In the genomic region with DNA sequence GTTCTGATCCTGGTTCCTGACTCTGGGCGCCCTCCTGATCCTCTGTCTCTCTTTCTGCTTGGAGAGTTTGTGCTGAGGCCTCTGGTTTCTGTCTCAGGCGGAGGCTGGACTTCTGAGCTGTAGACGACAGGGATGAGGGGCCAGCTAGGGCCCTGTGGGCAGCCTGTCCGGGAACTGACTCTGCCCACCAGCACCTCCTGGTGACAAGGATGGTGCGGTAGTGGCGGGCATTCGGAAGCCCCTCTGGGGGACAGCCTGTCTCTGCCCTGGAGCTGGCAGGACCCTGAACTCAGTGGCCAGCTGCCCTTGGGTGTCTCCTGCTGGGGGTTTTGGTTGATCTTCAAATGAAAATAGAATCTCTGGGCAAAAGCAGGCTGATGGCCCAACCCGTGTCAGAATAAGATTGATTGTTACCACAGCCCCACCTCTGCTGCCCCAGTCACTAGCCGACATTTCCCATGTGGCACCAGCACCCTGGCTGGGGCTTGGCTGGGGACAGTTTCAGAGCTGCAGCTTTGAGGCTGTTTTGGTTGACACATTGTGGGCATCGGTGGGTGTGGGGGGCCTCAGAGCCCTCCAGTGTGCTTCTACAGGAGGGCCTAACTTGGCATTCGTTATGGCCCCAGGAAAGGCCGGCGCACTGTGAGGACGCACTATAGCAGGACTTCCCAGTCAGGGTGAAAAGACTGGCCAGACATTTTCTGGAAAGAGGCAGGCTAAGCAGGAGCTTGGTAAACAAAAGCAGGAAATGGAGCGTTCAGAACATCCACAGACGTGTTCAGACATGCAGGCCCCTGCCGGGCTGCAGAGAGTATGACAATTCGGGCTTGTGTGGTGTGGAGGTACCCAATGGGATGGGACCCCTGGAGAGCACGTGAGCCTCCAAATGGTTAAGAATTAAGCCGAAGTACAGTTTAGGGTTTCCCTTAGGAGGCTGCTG, we compare ENCODE assay signal across 10 cellular contexts. TPM values are rescaled to one million over a fixed set of nuclear protein-coding genes. Genes with fewer than 3 reads are reported as not detected.
A peak's percentile ranks its signal among the peaks of the same experiment; 100 is the strongest.
DNase-seq lines count a peak whose midpoint lies in the region; ATAC-seq, FAIRE-seq and TF ChIP-seq lines count a peak whose summit lies in the region.
"Had no signal": no experiment of that assay in that cellular context is flagged by ENCODE, and none has a peak within 500 bp of the region (broad histone marks: within the 10 kb centered on the region; RNA-seq: fewer than 3 reads in every experiment).

No MANE protein-coding gene starts in this region.

- no peaks in the 10 kb centered on the region for H3K79me2 ChIP-seq in HepG2 (ENCODE audit: insufficient read depth, low read length)

- intact Hi-C loops in HepG2 (cut with micrococcal nuclease; ENCODE audit: unreplicated experiment): no loop called here

- H3K9ac ChIP-seq in HepG2 (ENCODE audit: insufficient read depth, low read depth, low read length): no peak overlapping the region

- H3K27ac ChIP-seq in HepG2 (ENCODE audit: extremely low read length, insufficient read depth, low read length): no peak overlapping the region

- H3K36me3 Mint-ChIP-seq in WTC11 (no peaks in the 10 kb centered on the region), T-cell (no peaks in the 10 kb centered on the region)

- H2AFZ ChIP-seq in HepG2 (ENCODE audit: low read length): no peak overlapping the region

- POLR2A ChIA-PET in BJ (lab: Charles Lee) (no interaction called here), WTC11 (lab: Charles Lee) (no interaction called here), HepG2 (lab: Yijun Ruan, JAX) (no interaction called here), T-cell (lab: Charles Lee) (no interaction called here)

- DNase-seq in BJ (ENCODE audit: low read depth): no peak
- DNase-seq in NCI-H1105 (lab: John Stamatoyannopoulos, UW): peak; percentile 45
- no peak for DNase-seq in WTC11 (ENCODE audit: low spot score)
- DNase-seq in HepG2 (ENCODE audit: low spot score): peak; percentile 36
- DNase-seq in T-cell: no peak
- DNase-seq in AML-193 (lab: John Stamatoyannopoulos, UW): no peak
- DNase-seq in stimulated activated CD4-positive, alpha-beta T cell treated with anti-CD3 and anti-CD28 coated beads, Interleukin-4, amount 100 ng/mL, for 24 hours: no peak
- DNase-seq: activated CD4-positive, CD25-positive, alpha-beta regulatory T cell; GF-D8 had no signal

- no peaks in the 10 kb centered on the region for H3K36me3 ChIP-seq in BJ (ENCODE audit: control insufficient read depth, insufficient read depth, low read length)
- H3K36me3 ChIP-seq in HepG2 (replicated peaks in 1 of 2; ENCODE audit: control insufficient read depth in 1 of 2, insufficient read depth in 2 of 2, low read length in 2 of 2): no peaks in the 10 kb centered on the region

- H3K4me2 ChIP-seq in HepG2 (ENCODE audit: low read depth, low read length): no peak overlapping the region

- ATAC-seq in WTC11 (peak; percentile 51), HepG2 (peak; percentile 62), T-cell (replicated peaks in 1 of 4) (no peak), HG03159 (IDR thresholded peaks at IDR 0.05; ENCODE audit: unreplicated experiment) (no peak)

- in situ Hi-C loops in HepG2 (cut with HindIII; ENCODE audit: extremely low pct_ligation_motif_present, low pct_unique_long_range_greater_than_20kb): no loop called here

- H3K27me3 ChIP-seq in BJ (ENCODE audit: control insufficient read depth, insufficient read depth, low read length) (no peaks in the 10 kb centered on the region), HepG2 (ENCODE audit: control insufficient read depth in 1 of 2, insufficient read depth in 2 of 2, low read length in 2 of 2) (no peaks in the 10 kb centered on the region; a peak in 1 of 5 replicates)

- CTCF ChIA-PET in BJ (lab: Yijun Ruan, JAX): interaction anchor here (0.6 to 3.7 kb wide), 8 partner anchors 9 to 690 kb away, joined by 3 to 22 read pairs (median 4); no protein-coding TSS in a partner anchor
- CTCF ChIA-PET in WTC11 (lab: Charles Lee): interaction anchor here (0.6 to 4.7 kb wide), 14 partner anchors 11 to 103 kb away, joined by 3 to 25 read pairs (median 4); partner anchors contain the start of gene KRT80
- CTCF ChIA-PET in HepG2 (lab: Yijun Ruan, JAX; ENCODE audit: low intra/inter-chr PET ratio, low total read pairs): no interaction called here
- CTCF ChIA-PET in T-cell (lab: Charles Lee): no interaction called here

- no TSS peak for BruUV-seq in HepG2 (replicated peaks; lab: Mats Ljungman, UMichigan)

- WGBS in HepG2 (ENCODE audit: low lambda C conversion rate): 69% methylated on average over 12 of the region's 20 CpGs

- no peak for TF ChIP-seq POLR2A in HepG2 (IDR thresholded peaks at IDR 0.05; ENCODE audit: insufficient read depth in 1 of 2, low read depth in 2 of 2, low read length in 2 of 2)

- no peaks in the 10 kb centered on the region for H3K9me3 ChIP-seq in HepG2 (ENCODE audit: low read length)

- H3K27ac Mint-ChIP-seq in WTC11: no peak overlapping the region; the same call in 1 of the 2 replicates
- H3K27ac Mint-ChIP-seq in T-cell: no peak overlapping the region

- FAIRE-seq in HepG2 (lab: Jason Lieb, UNC): no peak

- no peak for TF ChIP-seq RAD21 in HepG2 (CRISPR knock-in tag; IDR thresholded peaks at IDR 0.05)

- H3K4me3 ChIP-seq in BJ (ENCODE audit: low read depth, low read length) (no peak overlapping the region), HepG2 (replicated peaks in 1 of 3; ENCODE audit: insufficient read depth in 1 of 3, low read depth in 2 of 3, low read length in 3 of 3) (no peak overlapping the region)

- no peak for TF ChIP-seq EP300 in HepG2 (IDR thresholded peaks at IDR 0.05; ENCODE audit: low read depth in 2 of 2, low read length in 2 of 2)
- TF ChIP-seq EP300 in HepG2 (CRISPR knock-in tag; IDR thresholded peaks at IDR 0.05; ENCODE audit: borderline replicate concordance): no peak

- TF ChIP-seq CTCF in BJ (IDR thresholded peaks at IDR 0.05; ENCODE audit: insufficient read depth, low read depth, low read length) (0 out of 2 replicates have a peak, but pooled peaks have one; percentile 10), WTC11 (IDR thresholded peaks at IDR 0.05) (no peak), HepG2 (CRISPR knock-in tag; IDR thresholded peaks at IDR 0.05) (no peak)

- no peaks in the 10 kb centered on the region; the same call in 1 of the 2 replicates for H3K27me3 Mint-ChIP-seq in WTC11 (ENCODE audit: low read depth)
- no peaks in the 10 kb centered on the region for H3K27me3 Mint-ChIP-seq in T-cell

- H3K4me3 Mint-ChIP-seq in WTC11: no peak overlapping the region
- H3K4me3 Mint-ChIP-seq in T-cell: no peak overlapping the region

- H3K4me1 ChIP-seq in HepG2 (ENCODE audit: insufficient read depth, low read length): peaks cover 18% of the 10 kb centered on the region

- H3K4me1 Mint-ChIP-seq in WTC11 (peaks cover 9% of the 10 kb centered on the region), T-cell (no peaks in the 10 kb centered on the region)

- no peaks in the 10 kb centered on the region for H3K9me3 Mint-ChIP-seq in WTC11
- no peaks in the 10 kb centered on the region for H3K9me3 Mint-ChIP-seq in T-cell

- no peaks in the 10 kb centered on the region for H4K20me1 ChIP-seq in HepG2 (ENCODE audit: insufficient read depth, low read length)

RNA-seq across cellular contexts. Expression of gene KRT80, which starts 16.1 kb away (rescaled TPM):
- polyA plus RNA-seq in BJ (2011; rRNA removed) (4.2 and 5.9 TPM in 2 replicates), HepG2 (2011; rRNA removed) (0.53 and 0.76 TPM in 2 replicates)
- 3.1 and 4.0 TPM in 2 replicates for polyA minus RNA-seq in BJ (2011; rRNA and poly(A)+ RNA removed)
- total RNA-seq in WTC11 (2021) (0.09 to 0.11 TPM (median 0.11 TPM) in 3 replicates), HepG2 (2016; rRNA removed; fragmentation: Illumina TruSeq; extraction: Trizol) (0.27 and 0.58 TPM in 2 replicates), T-cell (under 1 TPM in 2 of 5 donors, not detected in 3; 0.09 to 0.12 TPM)
- total RNA-seq in HepG2 (2016; cell fraction: cytosol; rRNA removed; fragmentation: Illumina TruSeq; extraction: Trizol; ENCODE audit: low read depth): 0.10 TPM in 1 of 2 replicates, not detected in the other
- 0.37 and 0.39 TPM in 2 replicates for total RNA-seq in HepG2 (2016; cell fraction: insoluble cytoplasmic fraction; rRNA removed; fragmentation: Illumina TruSeq; extraction: Trizol)
- total RNA-seq in HepG2 (2016; cell fraction: membrane; rRNA removed; fragmentation: Illumina TruSeq; extraction: Trizol): 0.34 and 0.38 TPM in 2 replicates
- total RNA-seq in HepG2 (2016; cell fraction: nucleus; rRNA removed; fragmentation: Illumina TruSeq; extraction: Trizol): 0.41 and 0.53 TPM in 2 replicates
- polyA plus RNA-seq in HepG2 (2011; cell fraction: cytosol; rRNA removed): 0.43 and 0.69 TPM in 2 replicates
- polyA plus RNA-seq in HepG2 (2011; cell fraction: nucleus; rRNA removed): 0.71 and 0.74 TPM in 2 replicates
- polyA plus RNA-seq in HepG2 (2012): 0.08 and 0.25 TPM in 2 replicates
- 0.09 and 0.11 TPM in 2 replicates for polyA plus RNA-seq in HepG2 (2016; cell fraction: cytosol; fragmentation: Illumina TruSeq; extraction: Trizol; ENCODE audit: low read depth)
- 0.62 and 0.85 TPM in 2 replicates for polyA plus RNA-seq in HepG2 (2016; cell fraction: insoluble cytoplasmic fraction; fragmentation: Illumina TruSeq; extraction: Trizol; ENCODE audit: low read depth)
- 0.37 and 0.48 TPM in 2 replicates for polyA plus RNA-seq in HepG2 (2016; cell fraction: membrane; fragmentation: Illumina TruSeq; extraction: Trizol; ENCODE audit: low read depth)
- polyA plus RNA-seq in HepG2 (2016; cell fraction: nucleus; fragmentation: Illumina TruSeq; extraction: Trizol; ENCODE audit: insufficient read depth, low read depth): 0.92 and 1.2 TPM in 2 replicates
- polyA minus RNA-seq in HepG2 (2011; rRNA and poly(A)+ RNA removed; ENCODE audit: low replicate concordance): 1.4 and 134 TPM in 2 replicates
- 0.70 and 1.1 TPM in 2 replicates for polyA minus RNA-seq in HepG2 (2011; cell fraction: cytosol; rRNA and poly(A)+ RNA removed)
- 0.26 and 0.62 TPM in 2 replicates for polyA minus RNA-seq in HepG2 (2011; cell fraction: nucleus; rRNA and poly(A)+ RNA removed)

RNA-seq across cellular contexts. Expression of gene KRT7, which starts 57.4 kb away (rescaled TPM):
- 238 and 659 TPM in 2 replicates for polyA plus RNA-seq in BJ (2011; rRNA removed)
- polyA minus RNA-seq in BJ (2011; rRNA and poly(A)+ RNA removed): 253 and 288 TPM in 2 replicates
- total RNA-seq in WTC11 (2021): 10.6 to 11.5 TPM (median 11.4 TPM) in 3 replicates
- total RNA-seq in HepG2 (2016; rRNA removed; fragmentation: Illumina TruSeq; extraction: Trizol): not detected in 2 replicates
- total RNA-seq in HepG2 (2016; cell fraction: cytosol; rRNA removed; fragmentation: Illumina TruSeq; extraction: Trizol; ENCODE audit: low read depth): not detected in 2 replicates
- not detected in 2 replicates for total RNA-seq in HepG2 (2016; cell fraction: insoluble cytoplasmic fraction; rRNA removed; fragmentation: Illumina TruSeq; extraction: Trizol)
- 0.31 TPM in 1 of 2 replicates, not detected in the other for total RNA-seq in HepG2 (2016; cell fraction: membrane; rRNA removed; fragmentation: Illumina TruSeq; extraction: Trizol)
- not detected in 2 replicates for total RNA-seq in HepG2 (2016; cell fraction: nucleus; rRNA removed; fragmentation: Illumina TruSeq; extraction: Trizol)
- polyA plus RNA-seq in HepG2 (2011; rRNA removed): 0.83 TPM in 1 of 2 replicates, not detected in the other
- 0.47 and 1.2 TPM in 2 replicates for polyA plus RNA-seq in HepG2 (2011; cell fraction: cytosol; rRNA removed)
- polyA plus RNA-seq in HepG2 (2011; cell fraction: nucleus; rRNA removed): not detected in 2 replicates
- not detected in 2 replicates for polyA plus RNA-seq in HepG2 (2012)
- polyA plus RNA-seq in HepG2 (2016; cell fraction: cytosol; fragmentation: Illumina TruSeq; extraction: Trizol; ENCODE audit: low read depth): 0.34 TPM in 1 of 2 replicates, not detected in the other
- polyA plus RNA-seq in HepG2 (2016; cell fraction: insoluble cytoplasmic fraction; fragmentation: Illumina TruSeq; extraction: Trizol; ENCODE audit: low read depth): not detected in 2 replicates
- polyA plus RNA-seq in HepG2 (2016; cell fraction: membrane; fragmentation: Illumina TruSeq; extraction: Trizol; ENCODE audit: low read depth): not detected in 2 replicates
- not detected in 2 replicates for polyA plus RNA-seq in HepG2 (2016; cell fraction: nucleus; fragmentation: Illumina TruSeq; extraction: Trizol; ENCODE audit: insufficient read depth, low read depth)
- polyA minus RNA-seq in HepG2 (2011; rRNA and poly(A)+ RNA removed; ENCODE audit: low replicate concordance): 646 TPM in 1 of 2 replicates, not detected in the other
- 4.2 and 7.9 TPM in 2 replicates for polyA minus RNA-seq in HepG2 (2011; cell fraction: cytosol; rRNA and poly(A)+ RNA removed)
- polyA minus RNA-seq in HepG2 (2011; cell fraction: nucleus; rRNA and poly(A)+ RNA removed): 1.5 and 2.7 TPM in 2 replicates
- 1 to 10 TPM in 3 of 5 donors, not detected in 2; 2.7 to 3.8 (median 3.3) TPM for total RNA-seq in T-cell

Comparison
In these comparisons a context has a peak if more than half of its experiments do, and no peak if none do; other contexts are left out.
1. DNase-seq: peak in NCI-H1105 (single experiment) and HepG2 (single experiment); none in BJ (single experiment), WTC11 (single experiment), T-cell (0 of 34), AML-193 (0 of 2) and stimulated activated CD4-positive, alpha-beta T cell treated with anti-CD3 and anti-CD28 coated beads, Interleukin-4, amount 100 ng/mL, for 24 hours (single experiment).
2. ATAC-seq: peak in WTC11 (single experiment) and HepG2 (single experiment); none in T-cell (0 of 4) and HG03159 (single experiment).
3. CTCF ChIA-PET loops: an anchor here in BJ (0.6 to 3.7 kb wide) and WTC11 (0.6 to 4.7 kb wide); none called in HepG2 and T-cell.